ENCODE assay signal across 10 cellular contexts in the genomic region with DNA sequence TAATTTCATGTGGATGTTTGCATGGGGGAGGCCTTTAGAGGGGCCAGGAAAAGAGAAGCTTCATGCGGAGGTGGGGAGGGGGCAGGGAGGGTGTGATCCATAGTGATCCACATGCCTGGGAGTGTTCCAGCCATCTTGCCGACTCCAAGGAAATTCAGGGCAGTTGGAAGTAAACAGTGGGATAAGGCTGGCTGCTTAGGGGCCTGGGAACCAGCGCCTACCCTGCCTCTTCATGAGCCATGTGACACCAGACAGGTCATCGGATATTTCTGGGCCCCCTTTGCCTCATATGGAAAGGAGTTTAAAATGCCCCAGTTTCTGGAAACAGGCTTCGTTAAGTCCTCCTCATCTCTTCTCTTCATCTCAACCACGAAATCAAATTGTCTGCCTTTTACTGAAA.
"Had no signal": no experiment of that assay in that cellular context is flagged by ENCODE, and none has a peak within 500 bp of the region (broad histone marks: within the 10 kb centered on the region; RNA-seq: fewer than 3 reads in every experiment).

No MANE protein-coding gene starts in this region.

- DNase-seq: GM23248, GOT3, H7, HFFc6, IMR-90, KG1 had no signal

- H3K9ac ChIP-seq: GM23248 had no signal

- H3K36me3 ChIP-seq: HAP-1 had no signal

- H3K27ac ChIP-seq: GM23248 had no signal

- H2AFZ ChIP-seq: GM23248 had no signal

- H3K9me3 ChIP-seq: HAP-1 had no signal

- FAIRE-seq: HTR-8/SVneo, K562 had no signal

- H3K4me3 ChIP-seq: GM23248, HAP-1, K562 had no signal

- H3K4me1 ChIP-seq: HAP-1 had no signal

- ATAC-seq: HCT116, K562 had no signal
